In the genomic region with DNA sequence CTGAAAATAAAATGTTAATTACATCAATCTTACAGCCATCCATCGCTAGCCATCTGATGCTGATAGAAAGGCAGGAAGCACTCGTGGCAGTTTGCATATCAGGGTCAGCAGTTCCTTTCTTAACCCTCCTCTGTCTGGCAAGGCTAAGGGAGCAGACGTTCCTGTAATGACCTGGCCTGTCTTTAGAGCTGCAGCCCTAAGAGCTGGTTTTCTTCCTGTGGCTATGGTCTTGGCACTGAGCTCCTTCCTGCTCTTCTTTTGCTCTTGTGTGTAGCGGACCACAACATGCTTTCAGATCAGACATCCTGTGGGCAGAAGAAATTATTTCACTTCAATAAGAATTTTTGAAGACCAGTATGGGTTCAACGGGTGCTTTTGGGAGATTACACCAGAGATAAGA, we compare ENCODE assay signal across 18 cellular contexts.
DNase-seq lines count a peak whose midpoint lies in the region; ATAC-seq, FAIRE-seq and TF ChIP-seq lines count a peak whose summit lies in the region.
"Had no signal": no experiment of that assay in that cellular context is flagged by ENCODE, and none has a peak within 500 bp of the region (broad histone marks: within the 10 kb centered on the region; RNA-seq: fewer than 3 reads in every experiment).

No MANE protein-coding gene starts in this region.

- no peak overlapping the region for H3K4me3 ChIP-seq in GM12864 (ENCODE audit: low read depth, low read length)

- no peak for TF ChIP-seq CTCF in GM12864 (IDR thresholded peaks at IDR 0.05; ENCODE audit: low read depth, low read length, missing control alignments)

- no peaks in the 10 kb centered on the region for H3K9me3 ChIP-seq in KOPT-K1 (ENCODE audit: insufficient read depth, low read length, poor library complexity, severe bottlenecking)
- H3K9me3 ChIP-seq: BE2C had no signal

- peaks cover 56% of the 10 kb centered on the region for H3K36me3 ChIP-seq in KOPT-K1 (ENCODE audit: insufficient read depth, low read length)
- H3K36me3 ChIP-seq: BE2C had no signal

- no peak for FAIRE-seq in HTR-8/SVneo (lab: Jason Lieb, UNC)
- FAIRE-seq: endothelial cell of umbilical vein had no signal

- peak overlapping the region; percentile 76 for H3K27ac ChIP-seq in KOPT-K1 (ENCODE audit: low read depth, low read length, poor library complexity, severe bottlenecking)

- DNase-seq in GM12864 (ENCODE audit: low read depth) (peak; percentile 26), kidney tubule cell (ENCODE audit: low spot score) (peak; percentile 9), NCI-H2196 treated with DMSO at 0.1 percent for 48 hours (lab: John Stamatoyannopoulos, UW; ENCODE audit: unreplicated experiment) (no peak), left lobe of liver (ENCODE audit: low spot score) (no peak), HTR-8/SVneo (ENCODE audit: insufficient read length, low spot score) (no peak)
- DNase-seq: activated CD4-positive, alpha-beta T cell treated with anti-CD3 and anti-CD28 coated beads, Interleukin-2, amount 50 U/mL, for 1 hour; BE2C; hypothalamus; mesenchymal stem cell; NCI-H1436; NCI-H774; stimulated activated naive CD4-positive, alpha-beta T cell treated with Interleukin-2 at 50 U/mL for 16 hours; SW 1271 had no signal

- peak; percentile 55 for ATAC-seq in GM21381 (IDR thresholded peaks at IDR 0.05; ENCODE audit: unreplicated experiment)
- ATAC-seq in HG02840 (IDR thresholded peaks at IDR 0.05; ENCODE audit: low FRiP score, unreplicated experiment): no peak
- ATAC-seq in left lobe of liver: no peak
- ATAC-seq: activated T-helper 17 cell treated with anti-CD3 and anti-CD28 coated beads, Interleukin-2, amount 50 U/mL, for 72 hours had no signal

Comparison
In these comparisons a context has a peak if more than half of its experiments do, and no peak if none do; other contexts are left out.
1. DNase-seq: peak in GM12864 (single experiment) and kidney tubule cell (single experiment); none in NCI-H2196 treated with DMSO at 0.1 percent for 48 hours (single experiment), left lobe of liver (single experiment) and HTR-8/SVneo (single experiment).